11 cellular contexts compared by ENCODE assay signal in the genomic region with DNA sequence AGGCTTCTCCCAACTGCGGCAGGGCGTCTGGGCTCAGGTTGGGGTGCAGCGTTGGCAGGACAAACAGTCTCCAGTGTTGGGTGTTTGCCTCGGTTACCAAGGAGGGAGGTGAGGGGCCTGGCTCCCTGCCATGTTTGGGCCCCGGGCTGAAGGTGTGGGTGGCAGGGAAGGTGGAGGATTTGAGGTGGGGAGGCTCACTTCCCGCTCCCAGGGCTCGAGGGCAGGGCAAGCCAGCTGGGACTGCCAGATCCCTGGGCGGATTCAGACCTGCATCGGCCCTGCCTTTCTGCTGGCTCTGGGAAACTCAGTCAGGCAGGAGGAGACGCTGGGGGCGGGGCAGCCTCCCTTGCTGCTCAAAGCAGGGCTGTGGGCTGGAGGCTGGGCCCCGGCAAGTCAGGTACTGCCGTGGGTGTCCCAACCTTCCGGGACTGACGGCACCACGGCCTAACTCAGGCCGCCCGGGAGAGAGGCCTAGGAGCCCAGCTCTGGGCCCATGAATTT. TPM values are rescaled to one million over a fixed set of nuclear protein-coding genes. Genes with fewer than 3 reads are reported as not detected.
DNase-seq lines count a peak whose midpoint lies in the region; ATAC-seq and TF ChIP-seq lines count a peak whose summit lies in the region.
"Had no signal": no experiment of that assay in that cellular context is flagged by ENCODE, and none has a peak within 500 bp of the region (broad histone marks: within the 10 kb centered on the region; RNA-seq: fewer than 3 reads in every experiment).

No MANE protein-coding gene starts in this region.

- H3K4me3 ChIP-seq in neural progenitor cell: no peak overlapping the region

- H3K4me2 ChIP-seq in H9 (ENCODE audit: insufficient read depth, insufficient read length, low read length): no peak overlapping the region
- H3K4me2 ChIP-seq in neural progenitor cell: peak overlapping the region; percentile 7

- no peak for ATAC-seq in stimulated activated naive CD8-positive, alpha-beta T cell treated with anti-CD3 and anti-CD28 coated beads, Interleukin-15, Interleukin-2, amounts not matched to agents 100 U/mL and 50 U/mL, for 24 hours
- no peak for ATAC-seq in HG02840 (IDR thresholded peaks at IDR 0.05; ENCODE audit: low FRiP score, unreplicated experiment)
- ATAC-seq: activated CD4-positive, CD25-positive, alpha-beta regulatory T cell treated with anti-CD3 and anti-CD28 coated beads, Interleukin-2, amount 50 U/mL, for 24 hours had no signal

- no peak overlapping the region for H3K9ac ChIP-seq in H9 (ENCODE audit: extremely low read depth, insufficient read length, low read length)
- H3K9ac ChIP-seq in neural progenitor cell: no peak overlapping the region

- H3K36me3 Mint-ChIP-seq in H9 (ENCODE audit: insufficient read depth in 1 of 3, low read depth in 3 of 3): no peaks in the 10 kb centered on the region; a peak in 1 of 7 replicates
- H3K36me3 Mint-ChIP-seq in neural progenitor cell: no peaks in the 10 kb centered on the region
- H3K36me3 Mint-ChIP-seq: CD14-positive monocyte had no signal

- H3F3A ChIP-seq in neural progenitor cell (ENCODE audit: low read depth): no peaks in the 10 kb centered on the region

- H3K9me3 Mint-ChIP-seq in H9 (no peaks in the 10 kb centered on the region), neural progenitor cell (no peaks in the 10 kb centered on the region)
- H3K9me3 Mint-ChIP-seq: CD14-positive monocyte had no signal

- H3K27ac ChIP-seq in H9 (ENCODE audit: insufficient read length, low read depth, low read length) (no peak overlapping the region), neural progenitor cell (no peak overlapping the region)
- H3K27ac ChIP-seq: brain microvascular endothelial cell had no signal

- no peaks in the 10 kb centered on the region for H3K36me3 ChIP-seq in neural progenitor cell
- H3K36me3 ChIP-seq: brain microvascular endothelial cell had no signal

- H3K4me3 Mint-ChIP-seq in H9: no peak overlapping the region; a peak in 1 of 5 replicates
- H3K4me3 Mint-ChIP-seq in neural progenitor cell: no peak overlapping the region
- H3K4me3 Mint-ChIP-seq: CD14-positive monocyte had no signal

- no peak overlapping the region for H4K91ac ChIP-seq in H9 (ENCODE audit: insufficient read length, low read depth, low read length)

- no peak overlapping the region for H2BK5ac ChIP-seq in H9 (ENCODE audit: insufficient read length, low read length)

- H3K18ac ChIP-seq in H9 (ENCODE audit: insufficient read length, low read depth, low read length): peak overlapping the region; percentile 82

- H3K27me3 Mint-ChIP-seq in H9 (ENCODE audit: low read depth): peaks cover 3% of the 10 kb centered on the region
- H3K27me3 Mint-ChIP-seq in neural progenitor cell (ENCODE audit: insufficient read depth, low read depth): peaks cover 13% of the 10 kb centered on the region

- H3K27ac Mint-ChIP-seq in H9 (peak overlapping the region in 1 of 3 experiments; percentile 44; a peak in 2 of 7 replicates), neural progenitor cell (peak overlapping the region; percentile 76)

- H3K4ac ChIP-seq in H9 (ENCODE audit: low read depth, low read length): no peak overlapping the region

- no peak overlapping the region for H3K56ac ChIP-seq in H9 (ENCODE audit: insufficient read length, low read depth, low read length)

- H4K20me1 ChIP-seq in H9 (ENCODE audit: control insufficient read depth, insufficient read depth, insufficient read length) (no peaks in the 10 kb centered on the region), neural progenitor cell (ENCODE audit: low read depth) (no peaks in the 10 kb centered on the region)

- no peak overlapping the region for H4K5ac ChIP-seq in H9 (ENCODE audit: insufficient read length, low read depth, low read length)

- H2AK5ac ChIP-seq in H9 (ENCODE audit: insufficient read length, low read length): no peak overlapping the region

- H2AFZ ChIP-seq in H9 (ENCODE audit: low read length) (no peak overlapping the region), neural progenitor cell (replicated peaks) (peak overlapping the region; percentile 89)

- H2BK12ac ChIP-seq in H9 (ENCODE audit: insufficient read length, low read depth, low read length): peak overlapping the region; percentile 37

- no peak overlapping the region for H2BK15ac ChIP-seq in H9 (ENCODE audit: low read depth, low read length)

- H3K23me2 ChIP-seq in H9 (ENCODE audit: insufficient read length, low read depth, low read length, poor library complexity, severe bottlenecking): no peaks in the 10 kb centered on the region

- H3T11ph ChIP-seq in H9 (ENCODE audit: low read length): no peak overlapping the region

- TF ChIP-seq CTCF in H9 (conservative IDR thresholded peaks at IDR 0.05) (no peak), neural progenitor cell (IDR thresholded peaks at IDR 0.05) (no peak)

- H3K14ac ChIP-seq in H9 (ENCODE audit: insufficient read depth, low read length): peak overlapping the region; percentile 79

- H3K27me3 ChIP-seq in H9 (ENCODE audit: insufficient read depth, low read length) (no peaks in the 10 kb centered on the region), neural progenitor cell (no peaks in the 10 kb centered on the region)
- H3K27me3 ChIP-seq: brain microvascular endothelial cell had no signal

- H3K4me1 Mint-ChIP-seq in H9: peaks cover 9 to 18% of the 10 kb centered on the region in 2 experiments
- H3K4me1 Mint-ChIP-seq in neural progenitor cell: peaks cover 5% of the 10 kb centered on the region
- H3K4me1 Mint-ChIP-seq: CD14-positive monocyte had no signal

- H3K9me3 ChIP-seq in H9 (ENCODE audit: control insufficient read depth, low read depth, low read length): no peaks in the 10 kb centered on the region
- H3K9me3 ChIP-seq in neural progenitor cell (ENCODE audit: low read depth): no peaks in the 10 kb centered on the region

- no peak overlapping the region for H3K23ac ChIP-seq in H9 (ENCODE audit: insufficient read length, low read depth, low read length)

- no peaks in the 10 kb centered on the region for H3K4me1 ChIP-seq in H9 (ENCODE audit: insufficient read depth, low read length)
- peaks cover 13% of the 10 kb centered on the region for H3K4me1 ChIP-seq in neural progenitor cell

- in situ Hi-C loops in T47D (cut with HindIII; ENCODE audit: low pct_unique_long_range_greater_than_20kb, low sequenced_read_pairs): no loop called here

- H3K79me1 ChIP-seq in H9 (ENCODE audit: insufficient read depth, low read depth, low read length, poor library complexity, severe bottlenecking): no peaks in the 10 kb centered on the region

- H2BK120ac ChIP-seq in H9 (ENCODE audit: low read depth, low read length, poor library complexity, severe bottlenecking): no peak overlapping the region

- peak; percentile 85 for DNase-seq in H9
- DNase-seq in T47D (ENCODE audit: low read depth in 1 of 2, low spot score in 1 of 2): peak; percentile 75 to 98
- peak; percentile 71 for DNase-seq in neural progenitor cell (ENCODE audit: low spot score)
- no peak for DNase-seq in stimulated activated naive CD8-positive, alpha-beta T cell treated with anti-CD3 and anti-CD28 coated beads, Interleukin-15, Interleukin-2, amounts not matched to agents 100 U/mL and 50 U/mL, for 24 hours
- DNase-seq in dedifferentiated amniotic fluid mesenchymal stem cell (ENCODE audit: extremely low spot score): no peak
- DNase-seq: brain microvascular endothelial cell; NCI-H2081 treated with DMSO at 0.1 percent for 48 hours; stimulated activated CD4-positive, alpha-beta T cell treated with anti-CD3 and anti-CD28 coated beads, Interleukin-12 subunit alpha, Interleukin-12 subunit beta, amount 100 ng/mL, for 4 hours had no signal

- H2BK20ac ChIP-seq in H9 (ENCODE audit: low read depth, low read length, poor library complexity, severe bottlenecking): no peak overlapping the region

- WGBS in H9 (ENCODE audit: extremely low coverage, insufficient read length, low lambda C conversion rate): no CpG with 5 or more reads among the region's 18 CpGs

- H3K79me2 ChIP-seq in H9 (ENCODE audit: insufficient read depth, low read length) (no peaks in the 10 kb centered on the region), neural progenitor cell (ENCODE audit: low read depth) (no peaks in the 10 kb centered on the region)

- no peak overlapping the region for H4K8ac ChIP-seq in H9 (replicated peaks; ENCODE audit: insufficient read length, low read depth, low read length)

RNA-seq across cellular contexts. Expression of gene KRT17, which starts 31.3 kb away (rescaled TPM):
- 1.1 and 1.5 TPM in 2 replicates for total RNA-seq in H9 (2021)
- total RNA-seq in neural progenitor cell (ENCODE audit: low replicate concordance): not detected in 2 replicates

RNA-seq across cellular contexts. Expression of gene EIF1, which starts 33.0 kb away (rescaled TPM):
- total RNA-seq in H9 (2021) (651 and 652 TPM in 2 replicates), neural progenitor cell (ENCODE audit: low replicate concordance) (60.7 and 91.4 TPM in 2 replicates)

RNA-seq across cellular contexts. Expression of gene KRT16, which starts 43.1 kb away (rescaled TPM):
- total RNA-seq in H9 (2021) (not detected in 2 replicates), neural progenitor cell (ENCODE audit: low replicate concordance) (not detected in 2 replicates)

RNA-seq across cellular contexts. Expression of gene GAST, which starts 56.5 kb away (rescaled TPM):
- not detected in 2 replicates for total RNA-seq in H9 (2021)
- not detected in 2 replicates for total RNA-seq in neural progenitor cell (ENCODE audit: low replicate concordance)

Comparison
In these comparisons a context has a peak if more than half of its experiments do, and no peak if none do; other contexts are left out.
1. DNase-seq: peak in H9 (single experiment), T47D (2 of 2) and neural progenitor cell (single experiment); none in stimulated activated naive CD8-positive, alpha-beta T cell treated with anti-CD3 and anti-CD28 coated beads, Interleukin-15, Interleukin-2, amounts not matched to agents 100 U/mL and 50 U/mL, for 24 hours (single experiment) and dedifferentiated amniotic fluid mesenchymal stem cell (single experiment).